In the genomic region with DNA sequence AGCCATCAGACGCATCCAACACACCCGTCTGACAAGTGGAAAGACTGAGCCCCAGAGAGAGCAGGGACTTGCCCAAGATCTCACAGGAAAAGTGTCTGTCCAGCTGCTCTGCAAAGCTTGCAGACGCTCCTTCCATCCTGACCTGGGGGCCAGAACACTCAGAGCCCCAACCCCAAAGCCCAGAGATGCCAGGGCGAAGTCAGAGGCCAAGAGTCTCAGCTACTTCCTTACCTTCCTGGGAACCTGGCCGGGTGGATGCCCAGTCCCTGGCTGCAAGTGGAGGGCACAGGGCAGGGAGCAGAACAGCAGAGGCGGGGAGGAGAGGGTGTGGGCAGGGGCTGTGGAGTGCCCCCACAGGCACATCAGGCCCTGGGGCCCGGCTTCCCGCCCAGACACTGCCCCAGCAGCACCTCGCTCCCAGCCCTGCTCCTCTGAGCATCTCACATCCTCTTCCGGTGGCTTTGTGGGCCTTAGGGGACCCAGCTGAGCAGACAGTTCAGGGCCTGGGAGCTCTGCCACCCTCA, we compare ENCODE assay signal across 8 cellular contexts. TPM values are rescaled to one million over a fixed set of nuclear protein-coding genes. Genes with fewer than 3 reads are reported as not detected.
DNase-seq lines count a peak whose midpoint lies in the region; ATAC-seq, FAIRE-seq and TF ChIP-seq lines count a peak whose summit lies in the region.

No MANE protein-coding gene starts in this region.

- ATAC-seq in HG03571 (IDR thresholded peaks at IDR 0.05; ENCODE audit: unreplicated experiment): peak; percentile 40

- no peak overlapping the region for H3K4me2 ChIP-seq in neuronal stem cell (ENCODE audit: insufficient read depth, low read length, poor library complexity, severe bottlenecking)

- H3K27ac ChIP-seq in neuronal stem cell (replicated peaks; ENCODE audit: low read length) (no peak overlapping the region), sigmoid colon (peak overlapping the region in 1 of 4 donors; percentile 2)

- TF ChIP-seq EP300 in sigmoid colon (IDR thresholded peaks at IDR 0.05): no peak

- H3K79me1 ChIP-seq in neuronal stem cell (ENCODE audit: low read depth, low read length): peaks cover 15% of the 10 kb centered on the region

- no peak overlapping the region for H3K23ac ChIP-seq in neuronal stem cell (ENCODE audit: low read depth, low read length, poor library complexity)

- H3K9me3 ChIP-seq in neuronal stem cell (replicated peaks in 1 of 2; ENCODE audit: control insufficient read depth in 2 of 2, insufficient read depth in 1 of 2, low read depth in 1 of 2, low read length in 2 of 2) (no peaks in the 10 kb centered on the region), sigmoid colon (no peaks in the 10 kb centered on the region)

- no peak for TF ChIP-seq POLR2A in sigmoid colon (IDR thresholded peaks at IDR 0.05)

- no peak overlapping the region for H4K91ac ChIP-seq in neuronal stem cell (ENCODE audit: low read depth, low read length, poor library complexity)

- H2BK15ac ChIP-seq in neuronal stem cell (ENCODE audit: low read length): peak overlapping the region; percentile 17

- H3K36me3 ChIP-seq in neuronal stem cell (replicated peaks in 1 of 2; ENCODE audit: control insufficient read depth in 2 of 2, insufficient read depth in 2 of 2, low read length in 2 of 2) (peaks cover 5% of the 10 kb centered on the region in 2 donors), sigmoid colon (no peaks in the 10 kb centered on the region)

- no peak overlapping the region for H2AFZ ChIP-seq in neuronal stem cell (ENCODE audit: low read length)

- FAIRE-seq in RCC 7860 (lab: Jason Lieb, UNC): no peak

- no peak overlapping the region for H3K9ac ChIP-seq in neuronal stem cell (ENCODE audit: low read depth, low read length, poor library complexity)

- peak overlapping the region; percentile 81 for H2AK5ac ChIP-seq in neuronal stem cell (ENCODE audit: low read depth, low read length)

- H3K4ac ChIP-seq in neuronal stem cell (ENCODE audit: low read length): no peak overlapping the region

- H3K4me3 ChIP-seq in GM12875 (ENCODE audit: low read depth, low read length) (peak overlapping the region; percentile 46), neuronal stem cell (ENCODE audit: low read length in 2 of 2) (no peak overlapping the region), sigmoid colon (no peak overlapping the region)

- DNase-seq in activated gamma-delta T cell treated with Interleukin-2 at 50 U/mL for 16 hours (peak; percentile 78), neuronal stem cell (ENCODE audit: low spot score) (no peak), RCC 7860 (ENCODE audit: low spot score) (no peak), RKO (ENCODE audit: low spot score) (no peak), sigmoid colon (no peak), NCI-H1694 (lab: John Stamatoyannopoulos, UW) (no peak)

- no peak overlapping the region for H2BK120ac ChIP-seq in neuronal stem cell (ENCODE audit: low read depth, low read length)

- no CpG with 5 or more reads among the region's 10 CpGs for WGBS in neuronal stem cell (ENCODE audit: extremely low coverage in 2 of 2, insufficient read length in 2 of 2, insufficient replicate concordance in 1 of 2), 2 donors
- 73 to 82% methylated on average over 10 of the region's 10 CpGs for WGBS in sigmoid colon, 2 donors

- H2BK12ac ChIP-seq in neuronal stem cell (ENCODE audit: low read length): no peak overlapping the region

- no peak overlapping the region for H2BK5ac ChIP-seq in neuronal stem cell (ENCODE audit: low read length)

- H3K14ac ChIP-seq in neuronal stem cell (ENCODE audit: low read length): no peak overlapping the region

- H3K27me3 ChIP-seq in neuronal stem cell (ENCODE audit: control insufficient read depth in 3 of 3, insufficient read depth in 3 of 3, low read depth in 1 of 3, low read length in 3 of 3) (no peaks in the 10 kb centered on the region), sigmoid colon (no peaks in the 10 kb centered on the region)

- intact Hi-C loops in sigmoid colon (cut with DNase I): no loop called here

- no peak for TF ChIP-seq CTCF in GM12875 (IDR thresholded peaks at IDR 0.05; ENCODE audit: borderline replicate concordance, insufficient read depth, low read depth, low read length)
- TF ChIP-seq CTCF in sigmoid colon (IDR thresholded peaks at IDR 0.05): no peak

- no peak overlapping the region for H4K8ac ChIP-seq in neuronal stem cell (ENCODE audit: low read depth, low read length)

- peaks cover 21 to 25% of the 10 kb centered on the region in 2 donors for H3K4me1 ChIP-seq in neuronal stem cell (ENCODE audit: control insufficient read depth in 2 of 2, insufficient read depth in 1 of 2, low read depth in 1 of 2, low read length in 2 of 2)
- H3K4me1 ChIP-seq in sigmoid colon: peaks cover 0 to 58% (median 54%) of the 10 kb centered on the region in 4 donors

- peak overlapping the region; percentile 35 for H3K18ac ChIP-seq in neuronal stem cell (ENCODE audit: low read length)

RNA-seq across cellular contexts. Expression of gene RALGDS, which starts 9.7 kb away (rescaled TPM):
- 48.3 TPM for polyA plus RNA-seq in neuronal stem cell (2013, experiment 1 of 2)
- 47.0 TPM for polyA plus RNA-seq in neuronal stem cell (2013, experiment 2 of 2)
- 10 to 100 TPM; 35.2 to 52.7 (median 39.6) TPM for total RNA-seq in sigmoid colon
- 10 to 100 TPM; 27.6 to 49.7 (median 32.1) TPM for polyA plus RNA-seq in sigmoid colon

RNA-seq across cellular contexts. Expression of gene GBGT1, which starts 32.9 kb away (rescaled TPM):
- polyA plus RNA-seq in neuronal stem cell (2013, experiment 1 of 2): 2.2 TPM
- polyA plus RNA-seq in neuronal stem cell (2013, experiment 2 of 2): 1.8 TPM
- total RNA-seq in sigmoid colon: 10 to 100 TPM in 3 of 4 donors, 1 to 10 TPM in 1; 8.9 to 31.1 (median 19.2) TPM
- 1 to 10 TPM; 4.2 to 9.9 (median 5.4) TPM for polyA plus RNA-seq in sigmoid colon
